Comparison of ENCODE assay signal across 26 cellular contexts in the genomic region with DNA sequence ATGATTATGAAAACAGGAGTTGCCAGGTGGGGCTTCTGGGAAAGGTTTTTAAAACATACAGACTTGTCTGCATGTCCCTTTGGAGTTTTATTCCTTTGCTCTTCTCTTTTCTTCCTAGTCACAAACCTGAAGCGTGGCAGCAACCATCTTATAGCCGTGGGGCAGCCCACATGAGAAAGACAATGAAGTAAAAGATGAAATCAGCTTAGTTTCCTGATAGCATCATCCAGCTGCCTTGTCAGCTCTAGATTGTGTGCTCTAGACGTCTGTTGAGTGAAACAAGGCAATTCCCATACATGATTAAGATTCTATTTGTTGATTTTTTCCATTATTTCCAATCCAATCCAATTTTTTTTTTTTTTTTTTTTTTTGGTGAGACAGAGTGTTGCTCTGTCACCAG.
"Had no signal": no experiment of that assay in that cellular context is flagged by ENCODE, and none has a peak within 500 bp of the region (broad histone marks: within the 10 kb centered on the region; RNA-seq: fewer than 3 reads in every experiment).

No MANE protein-coding gene starts in this region.

- ATAC-seq: activated CD8-positive, alpha-beta T cell treated with anti-CD3 and anti-CD28 coated beads for 36 hours; activated T-cell treated with anti-CD3 and anti-CD28 coated beads, Interleukin-2, amount 50 U/mL, for 72 hours; T-helper 17 cell had no signal

- H3K27me3 Mint-ChIP-seq: activated CD8-positive, alpha-beta T cell treated with anti-CD3 and anti-CD28 coated beads for 36 hours; activated naive CD8-positive, alpha-beta T cell treated with anti-CD3 and anti-CD28 coated beads, Interleukin-2, amount 10 ng/mL, durations not matched to agents 7 days and 5 days; T-helper 17 cell had no signal

- H3K27me3 ChIP-seq: adrenal gland, Peyer's patch, SJCRH30 had no signal

- DNase-seq: activated CD4-positive, alpha-beta T cell treated with anti-CD3 and anti-CD28 coated beads, Interleukin-2, amount 50 U/mL, for 1 hour; activated CD4-positive, CD25-positive, alpha-beta regulatory T cell; activated CD8-positive, alpha-beta memory T cell treated with anti-CD3 and anti-CD28 coated beads, Interleukin-2, amount 50 U/mL, for 4 hours; activated CD8-positive, alpha-beta T cell treated with anti-CD3 and anti-CD28 coated beads for 36 hours; activated naive CD4-positive, alpha-beta T cell treated with anti-CD3 and anti-CD28 coated beads, Interleukin-2, amount 50 U/mL, for 16 hours; activated naive CD8-positive, alpha-beta T cell treated with anti-CD3 and anti-CD28 coated beads, Interleukin-2, amount 10 ng/mL, durations not matched to agents 7 days and 5 days; activated T-cell treated with anti-CD3 and anti-CD28 coated beads, Interleukin-2, amount 50 U/mL, for 72 hours; adrenal gland; anterior cingulate cortex; caudate nucleus; Kasumi-1; KBM-7; NCI-H1105 treated with DMSO at 0.1 percent for 48 hours; NCI-H146; NCI-H1930; NCI-H345; NCI-H510A; NCI-H526 treated with DMSO at 0.1 percent for 48 hours; NCI-H82; NK-92 treated with Interleukin-12 subunit alpha and Interleukin-12 subunit beta, amount 100 ng/mL, for 24 hours; Peyer's patch; Right ventricle myocardium superior; SJCRH30; T-helper 17 cell; T1000 had no signal

- H3K4me3 Mint-ChIP-seq: activated CD8-positive, alpha-beta T cell treated with anti-CD3 and anti-CD28 coated beads for 36 hours; activated naive CD8-positive, alpha-beta T cell treated with anti-CD3 and anti-CD28 coated beads, Interleukin-2, amount 10 ng/mL, durations not matched to agents 7 days and 5 days; activated T-cell treated with anti-CD3 and anti-CD28 coated beads, Interleukin-2, amount 50 U/mL, for 72 hours; T-helper 17 cell had no signal

- H3K27ac ChIP-seq: adrenal gland, Peyer's patch, RWPE1, SJCRH30 had no signal

- H3K9me3 Mint-ChIP-seq: activated CD8-positive, alpha-beta T cell treated with anti-CD3 and anti-CD28 coated beads for 36 hours; activated naive CD8-positive, alpha-beta T cell treated with anti-CD3 and anti-CD28 coated beads, Interleukin-2, amount 10 ng/mL, durations not matched to agents 7 days and 5 days; activated T-cell treated with anti-CD3 and anti-CD28 coated beads, Interleukin-2, amount 50 U/mL, for 72 hours had no signal

- H3K4me1 ChIP-seq: SJCRH30 had no signal

- H3K4me3 ChIP-seq: adrenal gland, Peyer's patch, SJCRH30 had no signal

- H3K9me3 ChIP-seq: adrenal gland, Peyer's patch, SJCRH30 had no signal

- H3K27ac Mint-ChIP-seq: activated CD8-positive, alpha-beta T cell treated with anti-CD3 and anti-CD28 coated beads for 36 hours; activated naive CD8-positive, alpha-beta T cell treated with anti-CD3 and anti-CD28 coated beads, Interleukin-2, amount 10 ng/mL, durations not matched to agents 7 days and 5 days; activated T-cell treated with anti-CD3 and anti-CD28 coated beads, Interleukin-2, amount 50 U/mL, for 72 hours; T-helper 17 cell had no signal

- H3K36me3 ChIP-seq: adrenal gland, Peyer's patch, SJCRH30 had no signal
